In the genomic region with DNA sequence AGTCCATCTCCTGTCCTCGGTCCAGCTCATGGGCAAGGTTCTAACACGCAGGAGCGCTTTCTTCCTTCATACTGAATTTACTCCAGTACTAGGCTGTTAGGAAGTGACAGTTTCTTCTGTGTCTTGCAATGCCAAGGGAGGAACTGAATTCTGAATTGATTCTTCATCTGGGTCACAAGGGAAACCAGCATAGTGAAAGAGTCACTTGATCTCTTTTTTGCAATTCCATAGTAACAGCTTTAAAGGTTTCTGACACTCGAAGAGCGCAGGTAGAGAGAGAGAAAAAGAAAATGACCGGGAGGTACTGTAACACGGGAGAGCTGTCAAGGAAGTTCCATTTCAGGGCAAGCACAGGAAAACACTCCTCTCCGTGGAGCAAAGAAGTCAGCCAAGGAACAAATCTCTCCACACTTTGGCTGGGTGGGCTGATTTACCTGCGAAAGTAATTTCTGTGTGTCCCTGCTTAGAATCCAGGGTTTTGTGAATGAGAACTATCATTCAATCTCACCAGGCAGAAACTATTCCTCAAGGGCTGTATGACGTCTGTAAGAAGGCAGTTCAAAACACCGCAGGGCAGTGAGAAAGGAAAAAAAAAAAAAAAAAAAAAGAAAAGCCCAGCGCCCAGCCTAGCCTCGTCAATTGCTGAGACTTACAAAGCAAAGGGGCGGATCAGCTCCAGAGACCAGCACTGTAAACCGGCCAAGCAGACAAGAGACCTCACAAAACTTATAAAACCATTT, we compare ENCODE assay signal across 1 cellular context.
A peak's percentile ranks its signal among the peaks of the same experiment; 100 is the strongest.
TF ChIP-seq lines count a peak whose summit lies in the region.

No MANE protein-coding gene starts in this region.

TF ChIP-seq in HEK293, 187 proteins besides CTCF, POLR2A, EP300 and RAD21 (continued from another document and continues in another):
- TF ChIP-seq, protein P1, sequence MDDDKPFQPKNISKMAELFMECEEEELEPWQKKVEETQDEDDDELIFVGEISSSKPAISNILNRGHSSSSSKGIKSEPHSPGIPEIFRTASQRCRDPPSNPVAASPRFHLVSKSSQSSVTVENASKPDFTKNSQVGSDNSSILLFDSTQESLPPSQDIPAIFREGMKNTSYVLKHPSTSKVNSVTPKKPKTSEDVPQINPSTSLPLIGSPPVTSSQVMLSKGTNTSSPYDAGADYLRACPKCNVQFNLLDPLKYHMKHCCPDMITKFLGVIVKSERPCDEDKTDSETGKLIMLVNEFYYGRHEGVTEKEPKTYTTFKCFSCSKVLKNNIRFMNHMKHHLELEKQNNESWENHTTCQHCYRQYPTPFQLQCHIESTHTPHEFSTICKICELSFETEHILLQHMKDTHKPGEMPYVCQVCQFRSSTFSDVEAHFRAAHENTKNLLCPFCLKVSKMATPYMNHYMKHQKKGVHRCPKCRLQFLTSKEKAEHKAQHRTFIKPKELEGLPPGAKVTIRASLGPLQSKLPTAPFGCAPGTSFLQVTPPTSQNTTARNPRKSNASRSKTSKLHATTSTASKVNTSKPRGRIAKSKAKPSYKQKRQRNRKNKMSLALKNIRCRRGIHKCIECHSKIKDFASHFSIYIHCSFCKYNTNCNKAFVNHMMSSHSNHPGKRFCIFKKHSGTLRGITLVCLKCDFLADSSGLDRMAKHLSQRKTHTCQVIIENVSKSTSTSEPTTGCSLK (tag by site-specific recombination; IDR thresholded peaks at IDR 0.05) = no peak
- TF ChIP-seq YY1 (tag by site-specific recombination; IDR thresholded peaks at IDR 0.05) = no peak
- TF ChIP-seq RBAK (tag by site-specific recombination; IDR thresholded peaks at IDR 0.05) = no peak
- no peak for TF ChIP-seq OSR2 (tag by site-specific recombination; IDR thresholded peaks at IDR 0.05)
- 0 out of 2 replicates have a peak, but pooled peaks have one; percentile 7 for TF ChIP-seq IKZF3 (tag by site-specific recombination; IDR thresholded peaks at IDR 0.05)
- TF ChIP-seq, protein P2, sequence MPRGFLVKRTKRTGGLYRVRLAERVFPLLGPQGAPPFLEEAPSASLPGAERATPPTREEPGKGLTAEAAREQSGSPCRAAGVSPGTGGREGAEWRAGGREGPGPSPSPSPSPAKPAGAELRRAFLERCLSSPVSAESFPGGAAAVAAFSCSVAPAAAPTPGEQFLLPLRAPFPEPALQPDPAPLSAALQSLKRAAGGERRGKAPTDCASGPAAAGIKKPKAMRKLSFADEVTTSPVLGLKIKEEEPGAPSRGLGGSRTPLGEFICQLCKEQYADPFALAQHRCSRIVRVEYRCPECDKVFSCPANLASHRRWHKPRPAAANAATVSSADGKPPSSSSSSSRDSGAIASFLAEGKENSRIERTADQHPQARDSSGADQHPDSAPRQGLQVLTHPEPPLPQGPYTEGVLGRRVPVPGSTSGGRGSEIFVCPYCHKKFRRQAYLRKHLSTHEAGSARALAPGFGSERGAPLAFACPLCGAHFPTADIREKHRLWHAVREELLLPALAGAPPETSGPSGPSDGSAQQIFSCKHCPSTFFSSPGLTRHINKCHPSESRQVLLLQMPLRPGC (tag by site-specific recombination; IDR thresholded peaks at IDR 0.05) = no peak
- TF ChIP-seq ZNF660 (tag by site-specific recombination; IDR thresholded peaks at IDR 0.05) = no peak
- no peak for TF ChIP-seq ZNF24 (tag by site-specific recombination; IDR thresholded peaks at IDR 0.05)
- no peak for TF ChIP-seq ZNF560 (tag by site-specific recombination; IDR thresholded peaks at IDR 0.05; ENCODE audit: borderline replicate concordance)
- no peak for TF ChIP-seq ZNF426 (tag by site-specific recombination; IDR thresholded peaks at IDR 0.05)
- TF ChIP-seq KLF16 (tag by site-specific recombination; IDR thresholded peaks at IDR 0.05) = no peak
- TF ChIP-seq ZNF140 (tag by site-specific recombination; IDR thresholded peaks at IDR 0.05) = no peak
- peak; percentile 87 for TF ChIP-seq PRDM1 (tag by site-specific recombination; IDR thresholded peaks at IDR 0.05)
- TF ChIP-seq ZNF133 (tag by site-specific recombination; IDR thresholded peaks at IDR 0.05) = no peak
- TF ChIP-seq ZBTB1 (tag by site-specific recombination; IDR thresholded peaks at IDR 0.05) = no peak
- TF ChIP-seq ZNF433 (tag by site-specific recombination; IDR thresholded peaks at IDR 0.05; ENCODE audit: low read depth) = no peak
- TF ChIP-seq ZNF585B (tag by site-specific recombination; IDR thresholded peaks at IDR 0.05) = no peak
- TF ChIP-seq ZNF214 (tag by site-specific recombination; IDR thresholded peaks at IDR 0.05; ENCODE audit: borderline replicate concordance) = no peak
- TF ChIP-seq ZNF670 (tag by site-specific recombination; IDR thresholded peaks at IDR 0.05; ENCODE audit: low read depth) = no peak
- no peak for TF ChIP-seq ZNF132 (tag by site-specific recombination; IDR thresholded peaks at IDR 0.05; ENCODE audit: borderline replicate concordance)
- no peak for TF ChIP-seq ZBTB7A (tag by site-specific recombination; IDR thresholded peaks at IDR 0.05; ENCODE audit: low read depth)
- TF ChIP-seq GLIS1 (tag by site-specific recombination; IDR thresholded peaks at IDR 0.05) = no peak
- TF ChIP-seq, protein P3, sequence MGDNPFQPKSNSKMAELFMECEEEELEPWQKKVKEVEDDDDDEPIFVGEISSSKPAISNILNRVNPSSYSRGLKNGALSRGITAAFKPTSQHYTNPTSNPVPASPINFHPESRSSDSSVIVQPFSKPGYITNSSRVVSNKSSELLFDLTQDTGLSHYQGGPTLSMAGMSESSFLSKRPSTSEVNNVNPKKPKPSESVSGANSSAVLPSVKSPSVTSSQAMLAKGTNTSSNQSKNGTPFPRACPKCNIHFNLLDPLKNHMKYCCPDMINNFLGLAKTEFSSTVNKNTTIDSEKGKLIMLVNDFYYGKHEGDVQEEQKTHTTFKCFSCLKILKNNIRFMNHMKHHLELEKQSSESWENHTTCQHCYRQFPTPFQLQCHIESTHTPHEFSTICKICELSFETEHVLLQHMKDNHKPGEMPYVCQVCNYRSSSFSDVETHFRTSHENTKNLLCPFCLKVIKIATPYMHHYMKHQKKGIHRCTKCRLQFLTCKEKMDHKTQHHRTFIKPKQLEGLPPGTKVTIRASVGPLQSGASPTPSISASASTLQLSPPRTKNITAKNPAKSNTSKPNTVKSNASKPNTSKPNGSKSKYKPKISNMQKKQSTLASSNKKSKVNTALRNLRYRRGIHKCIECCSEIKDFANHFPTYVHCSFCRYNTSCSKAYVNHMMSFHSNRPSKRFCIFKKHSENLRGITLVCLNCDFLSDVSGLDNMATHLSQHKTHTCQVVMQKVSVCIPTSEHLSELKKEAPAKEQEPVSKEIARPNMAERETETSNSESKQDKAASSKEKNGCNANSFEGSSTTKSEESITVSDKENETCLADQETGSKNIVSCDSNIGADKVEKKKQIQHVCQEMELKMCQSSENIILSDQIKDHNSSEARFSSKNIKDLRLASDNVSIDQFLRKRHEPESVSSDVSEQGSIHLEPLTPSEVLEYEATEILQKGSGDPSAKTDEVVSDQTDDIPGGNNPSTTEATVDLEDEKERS (tag by site-specific recombination; IDR thresholded peaks at IDR 0.05) = no peak
- no peak for TF ChIP-seq MEIS1 (CRISPR knock-in tag; IDR thresholded peaks at IDR 0.05; ENCODE audit: borderline replicate concordance)
- no peak for TF ChIP-seq ZNF174 (tag by site-specific recombination; IDR thresholded peaks at IDR 0.05)
- TF ChIP-seq, protein P4, sequence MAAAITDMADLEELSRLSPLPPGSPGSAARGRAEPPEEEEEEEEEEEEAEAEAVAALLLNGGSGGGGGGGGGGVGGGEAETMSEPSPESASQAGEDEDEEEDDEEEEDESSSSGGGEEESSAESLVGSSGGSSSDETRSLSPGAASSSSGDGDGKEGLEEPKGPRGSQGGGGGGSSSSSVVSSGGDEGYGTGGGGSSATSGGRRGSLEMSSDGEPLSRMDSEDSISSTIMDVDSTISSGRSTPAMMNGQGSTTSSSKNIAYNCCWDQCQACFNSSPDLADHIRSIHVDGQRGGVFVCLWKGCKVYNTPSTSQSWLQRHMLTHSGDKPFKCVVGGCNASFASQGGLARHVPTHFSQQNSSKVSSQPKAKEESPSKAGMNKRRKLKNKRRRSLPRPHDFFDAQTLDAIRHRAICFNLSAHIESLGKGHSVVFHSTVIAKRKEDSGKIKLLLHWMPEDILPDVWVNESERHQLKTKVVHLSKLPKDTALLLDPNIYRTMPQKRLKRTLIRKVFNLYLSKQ (tag by site-specific recombination; IDR thresholded peaks at IDR 0.05; ENCODE audit: borderline replicate concordance) = no peak
- TF ChIP-seq, protein P5, sequence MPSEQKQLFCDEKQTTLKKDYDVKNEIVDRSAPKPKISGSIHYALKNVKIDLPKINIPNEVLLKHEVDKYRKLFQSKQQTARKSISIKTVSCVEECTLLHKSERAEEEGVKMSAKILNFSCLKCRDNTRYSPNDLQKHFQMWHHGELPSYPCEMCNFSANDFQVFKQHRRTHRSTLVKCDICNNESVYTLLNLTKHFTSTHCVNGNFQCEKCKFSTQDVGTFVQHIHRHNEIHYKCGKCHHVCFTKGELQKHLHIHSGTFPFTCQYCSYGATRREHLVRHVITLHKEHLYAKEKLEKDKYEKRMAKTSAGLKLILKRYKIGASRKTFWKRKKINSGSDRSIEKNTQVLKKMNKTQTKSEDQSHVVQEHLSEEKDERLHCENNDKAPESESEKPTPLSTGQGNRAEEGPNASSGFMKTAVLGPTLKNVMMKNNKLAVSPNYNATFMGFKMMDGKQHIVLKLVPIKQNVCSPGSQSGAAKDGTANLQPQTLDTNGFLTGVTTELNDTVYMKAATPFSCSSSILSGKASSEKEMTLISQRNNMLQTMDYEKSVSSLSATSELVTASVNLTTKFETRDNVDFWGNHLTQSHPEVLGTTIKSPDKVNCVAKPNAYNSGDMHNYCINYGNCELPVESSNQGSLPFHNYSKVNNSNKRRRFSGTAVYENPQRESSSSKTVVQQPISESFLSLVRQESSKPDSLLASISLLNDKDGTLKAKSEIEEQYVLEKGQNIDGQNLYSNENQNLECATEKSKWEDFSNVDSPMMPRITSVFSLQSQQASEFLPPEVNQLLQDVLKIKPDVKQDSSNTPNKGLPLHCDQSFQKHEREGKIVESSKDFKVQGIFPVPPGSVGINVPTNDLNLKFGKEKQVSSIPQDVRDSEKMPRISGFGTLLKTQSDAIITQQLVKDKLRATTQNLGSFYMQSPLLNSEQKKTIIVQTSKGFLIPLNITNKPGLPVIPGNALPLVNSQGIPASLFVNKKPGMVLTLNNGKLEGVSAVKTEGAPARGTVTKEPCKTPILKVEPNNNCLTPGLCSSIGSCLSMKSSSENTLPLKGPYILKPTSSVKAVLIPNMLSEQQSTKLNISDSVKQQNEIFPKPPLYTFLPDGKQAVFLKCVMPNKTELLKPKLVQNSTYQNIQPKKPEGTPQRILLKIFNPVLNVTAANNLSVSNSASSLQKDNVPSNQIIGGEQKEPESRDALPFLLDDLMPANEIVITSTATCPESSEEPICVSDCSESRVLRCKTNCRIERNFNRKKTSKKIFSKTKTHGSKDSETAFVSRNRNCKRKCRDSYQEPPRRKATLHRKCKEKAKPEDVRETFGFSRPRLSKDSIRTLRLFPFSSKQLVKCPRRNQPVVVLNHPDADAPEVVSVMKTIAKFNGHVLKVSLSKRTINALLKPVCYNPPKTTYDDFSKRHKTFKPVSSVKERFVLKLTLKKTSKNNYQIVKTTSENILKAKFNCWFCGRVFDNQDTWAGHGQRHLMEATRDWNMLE (tag by site-specific recombination; conservative IDR thresholded peaks at IDR 0.05; ENCODE audit: low read depth) = no peak
- TF ChIP-seq ZNF239 (tag by site-specific recombination; IDR thresholded peaks at IDR 0.05) = no peak
- TF ChIP-seq, protein P6, sequence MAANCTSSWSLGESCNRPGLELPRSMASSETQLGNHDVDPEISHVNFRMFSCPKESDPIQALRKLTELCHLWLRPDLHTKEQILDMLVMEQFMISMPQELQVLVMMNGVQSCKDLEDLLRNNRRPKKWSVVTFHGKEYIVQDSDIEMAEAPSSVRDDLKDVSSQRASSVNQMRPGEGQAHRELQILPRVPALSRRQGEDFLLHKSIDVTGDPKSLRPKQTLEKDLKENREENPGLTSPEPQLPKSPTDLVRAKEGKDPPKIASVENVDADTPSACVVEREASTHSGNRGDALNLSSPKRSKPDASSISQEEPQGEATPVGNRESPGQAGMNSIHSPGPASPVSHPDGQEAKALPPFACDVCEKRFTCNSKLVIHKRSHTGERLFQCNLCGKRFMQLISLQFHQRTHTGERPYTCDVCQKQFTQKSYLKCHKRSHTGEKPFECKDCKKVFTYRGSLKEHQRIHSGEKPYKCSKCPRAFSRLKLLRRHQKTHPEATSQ (tag by site-specific recombination; IDR thresholded peaks at IDR 0.05) = no peak
- TF ChIP-seq ZNF530 (tag by site-specific recombination; IDR thresholded peaks at IDR 0.05; ENCODE audit: low read depth) = no peak
- TF ChIP-seq, protein P7, sequence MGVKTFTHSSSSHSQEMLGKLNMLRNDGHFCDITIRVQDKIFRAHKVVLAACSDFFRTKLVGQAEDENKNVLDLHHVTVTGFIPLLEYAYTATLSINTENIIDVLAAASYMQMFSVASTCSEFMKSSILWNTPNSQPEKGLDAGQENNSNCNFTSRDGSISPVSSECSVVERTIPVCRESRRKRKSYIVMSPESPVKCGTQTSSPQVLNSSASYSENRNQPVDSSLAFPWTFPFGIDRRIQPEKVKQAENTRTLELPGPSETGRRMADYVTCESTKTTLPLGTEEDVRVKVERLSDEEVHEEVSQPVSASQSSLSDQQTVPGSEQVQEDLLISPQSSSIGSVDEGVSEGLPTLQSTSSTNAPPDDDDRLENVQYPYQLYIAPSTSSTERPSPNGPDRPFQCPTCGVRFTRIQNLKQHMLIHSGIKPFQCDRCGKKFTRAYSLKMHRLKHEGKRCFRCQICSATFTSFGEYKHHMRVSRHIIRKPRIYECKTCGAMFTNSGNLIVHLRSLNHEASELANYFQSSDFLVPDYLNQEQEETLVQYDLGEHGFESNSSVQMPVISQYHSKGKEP (tag by site-specific recombination; IDR thresholded peaks at IDR 0.05) = no peak
- TF ChIP-seq, protein P8, sequence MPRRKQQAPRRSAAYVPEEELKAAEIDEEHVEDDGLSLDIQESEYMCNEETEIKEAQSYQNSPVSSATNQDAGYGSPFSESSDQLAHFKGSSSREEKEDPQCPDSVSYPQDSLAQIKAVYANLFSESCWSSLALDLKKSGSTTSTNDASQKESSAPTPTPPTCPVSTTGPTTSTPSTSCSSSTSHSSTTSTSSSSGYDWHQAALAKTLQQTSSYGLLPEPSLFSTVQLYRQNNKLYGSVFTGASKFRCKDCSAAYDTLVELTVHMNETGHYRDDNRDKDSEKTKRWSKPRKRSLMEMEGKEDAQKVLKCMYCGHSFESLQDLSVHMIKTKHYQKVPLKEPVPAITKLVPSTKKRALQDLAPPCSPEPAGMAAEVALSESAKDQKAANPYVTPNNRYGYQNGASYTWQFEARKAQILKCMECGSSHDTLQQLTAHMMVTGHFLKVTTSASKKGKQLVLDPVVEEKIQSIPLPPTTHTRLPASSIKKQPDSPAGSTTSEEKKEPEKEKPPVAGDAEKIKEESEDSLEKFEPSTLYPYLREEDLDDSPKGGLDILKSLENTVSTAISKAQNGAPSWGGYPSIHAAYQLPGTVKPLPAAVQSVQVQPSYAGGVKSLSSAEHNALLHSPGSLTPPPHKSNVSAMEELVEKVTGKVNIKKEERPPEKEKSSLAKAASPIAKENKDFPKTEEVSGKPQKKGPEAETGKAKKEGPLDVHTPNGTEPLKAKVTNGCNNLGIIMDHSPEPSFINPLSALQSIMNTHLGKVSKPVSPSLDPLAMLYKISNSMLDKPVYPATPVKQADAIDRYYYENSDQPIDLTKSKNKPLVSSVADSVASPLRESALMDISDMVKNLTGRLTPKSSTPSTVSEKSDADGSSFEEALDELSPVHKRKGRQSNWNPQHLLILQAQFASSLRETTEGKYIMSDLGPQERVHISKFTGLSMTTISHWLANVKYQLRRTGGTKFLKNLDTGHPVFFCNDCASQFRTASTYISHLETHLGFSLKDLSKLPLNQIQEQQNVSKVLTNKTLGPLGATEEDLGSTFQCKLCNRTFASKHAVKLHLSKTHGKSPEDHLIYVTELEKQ (tag by site-specific recombination; IDR thresholded peaks at IDR 0.05; ENCODE audit: borderline replicate concordance) = no peak
- TF ChIP-seq ZBTB8A (tag by site-specific recombination; IDR thresholded peaks at IDR 0.05) = peak; percentile 47; the same call in 1 of the 2 replicates
- no peak for TF ChIP-seq GFI1B (tag by site-specific recombination; IDR thresholded peaks at IDR 0.05)
- TF ChIP-seq ZFP37 (tag by site-specific recombination; IDR thresholded peaks at IDR 0.05) = no peak
- no peak for TF ChIP-seq ZNF202 (tag by site-specific recombination; IDR thresholded peaks at IDR 0.05; ENCODE audit: borderline replicate concordance)
